In genomic region chr1:214303538-214303937, GRCh38 we compare ENCODE assay signal across 21 cellular contexts. TPM values are rescaled to one million over a fixed set of nuclear protein-coding genes. Genes with fewer than 3 reads are reported as not detected.
DNase-seq lines count a peak whose midpoint lies in the region; ATAC-seq and TF ChIP-seq lines count a peak whose summit lies in the region.
"Had no signal": no experiment of that assay in that cellular context is flagged by ENCODE, and none has a peak within 500 bp of the region (broad histone marks: within the 10 kb centered on the region; RNA-seq: fewer than 3 reads in every experiment).

No MANE protein-coding gene starts in this region.

- DNase-seq in GM03348 (ENCODE audit: low spot score) (peak; percentile 34), cardiac fibroblast (ENCODE audit: low read depth in 2 of 2) (peak; percentile 28 to 48), left ventricle myocardium superior (no peak), retinal pigment epithelial cell (ENCODE audit: low read depth) (no peak), NCI-H82 treated with DMSO at 0.1 percent for 48 hours (lab: John Stamatoyannopoulos, UW; ENCODE audit: unreplicated experiment) (no peak), GM19240 (ENCODE audit: insufficient read length, low spot score) (no peak), NCI-H2196 treated with DMSO at 0.1 percent for 48 hours (lab: John Stamatoyannopoulos, UW; ENCODE audit: unreplicated experiment) (no peak)
- no peak for DNase-seq in activated CD4-positive, CD25-positive, alpha-beta regulatory T cell (lab: John Stamatoyannopoulos, UW)
- DNase-seq: activated CD4-positive, alpha-beta T cell treated with anti-CD3 and anti-CD28 coated beads, Interleukin-2, amount 50 U/mL, for 1 hour; activated CD8-positive, alpha-beta memory T cell treated with anti-CD3 and anti-CD28 coated beads, Interleukin-2, amount 50 U/mL, for 4 hours; activated effector memory CD4-positive, alpha-beta T cell treated with Interleukin-2 at 50 U/mL for 16 hours; adrenal gland; central memory CD4-positive, alpha-beta T cell; esophagus squamous epithelium; kidney; mesendoderm; NCI-H1092; NCI-H510A treated with DMSO at 0.1 percent for 48 hours; stimulated activated CD4-positive, alpha-beta T cell treated with anti-CD3 and anti-CD28 coated beads, Interleukin-15, amount 100 ng/mL, for 24 hours; thyroid gland had no signal

- intact Hi-C loops in left ventricle myocardium superior (cut with micrococcal nuclease): no loop called here

- H3K4me3 ChIP-seq in cardiac fibroblast (replicated peaks in 1 of 2; ENCODE audit: low read depth in 2 of 2, low read length in 2 of 2) (peak overlapping the region in 1 of 2 donors; percentile 0), retinal pigment epithelial cell (ENCODE audit: low read length) (peak overlapping the region; percentile 31)
- H3K4me3 ChIP-seq: adrenal gland, hepatocyte, thyroid gland had no signal

- TF ChIP-seq CTCF in cardiac fibroblast (IDR thresholded peaks at IDR 0.05; ENCODE audit: low read depth, low read length) (no peak), retinal pigment epithelial cell (conservative IDR thresholded peaks at IDR 0.05; ENCODE audit: low read depth, low read length) (no peak)

- peak; percentile 18 for ATAC-seq in left ventricle myocardium superior

RNA-seq across cellular contexts. Expression of gene SMYD2, which starts 22.6 kb away (rescaled TPM):
- 234 TPM for total RNA-seq in left ventricle myocardium superior

Comparison
In these comparisons a context has a peak if more than half of its experiments do, and no peak if none do; other contexts are left out.
1. DNase-seq: peak in GM03348 (single experiment) and cardiac fibroblast (2 of 2); none in left ventricle myocardium superior (single experiment), retinal pigment epithelial cell (single experiment), NCI-H82 treated with DMSO at 0.1 percent for 48 hours (single experiment), activated CD4-positive, CD25-positive, alpha-beta regulatory T cell (0 of 4), GM19240 (single experiment) and NCI-H2196 treated with DMSO at 0.1 percent for 48 hours (single experiment).